11 cellular contexts compared by ENCODE assay signal in genomic region chr16:67235816-67236547, GRCh38. TPM values are rescaled to one million over a fixed set of nuclear protein-coding genes. Genes with fewer than 3 reads are reported as not detected.
DNase-seq lines count a peak whose midpoint lies in the region; ATAC-seq, FAIRE-seq and TF ChIP-seq lines count a peak whose summit lies in the region.
"Had no signal": no experiment of that assay in that cellular context is flagged by ENCODE, and none has a peak within 500 bp of the region (broad histone marks: within the 10 kb centered on the region; RNA-seq: fewer than 3 reads in every experiment).

No MANE protein-coding gene starts in this region.

- no peak overlapping the region for H2BK5ac ChIP-seq in H1 (ENCODE audit: low read depth, low read length)

- no peak overlapping the region for H3K4ac ChIP-seq in H1 (replicated peaks; ENCODE audit: insufficient read length, low read depth, low read length)

- FAIRE-seq in H1 (lab: Jason Lieb, UNC): no peak
- FAIRE-seq: colon had no signal

- CTCF ChIA-PET in H1 (lab: Charles Lee; ENCODE audit: partially characterized antibody): interaction anchor here (0.7 to 4.6 kb wide), 5 partner anchors 9 to 48 kb away, joined by 3 to 23 read pairs (median 4); partner anchors contain the start of genes ELMO3, FHOD1 and TMEM208

- H2BK12ac ChIP-seq in H1 (ENCODE audit: low read depth, low read length): peak overlapping the region; percentile 27; the same call in 1 of the 2 replicates

- no peak overlapping the region for H3K23ac ChIP-seq in H1 (ENCODE audit: insufficient read length)

- no peak overlapping the region for H2BK15ac ChIP-seq in H1 (ENCODE audit: low read length)

- no peaks in the 10 kb centered on the region for H3K23me2 ChIP-seq in H1 (ENCODE audit: low read depth, low read length)

- H3K9me2 ChIP-seq in GM23248 (ENCODE audit: insufficient read depth): no peaks in the 10 kb centered on the region

- no peak overlapping the region for H2BK120ac ChIP-seq in H1 (replicated peaks; ENCODE audit: low read depth, low read length)

- H3K79me2 ChIP-seq in GM23248 (ENCODE audit: insufficient read depth) (peaks cover 11% of the 10 kb centered on the region), H1 (ENCODE audit: control insufficient read depth in 1 of 2, insufficient read depth in 2 of 2, low read length in 2 of 2) (no peaks in the 10 kb centered on the region)

- TF ChIP-seq POLR2A in H1 (IDR thresholded peaks at IDR 0.05; ENCODE audit: control extremely low read depth in 1 of 2, low read depth in 2 of 2, low read length in 2 of 2): no peak

- peaks cover 4% of the 10 kb centered on the region; the same call in 1 of the 2 replicates for H3K79me1 ChIP-seq in H1 (ENCODE audit: low read depth, low read length)

- no peak for TF ChIP-seq CTCF in 22Rv1 (IDR thresholded peaks at IDR 0.05)
- TF ChIP-seq CTCF in H1 (IDR thresholded peaks at IDR 0.05; ENCODE audit: control extremely low read depth in 1 of 3, insufficient read depth in 1 of 3, low read depth in 1 of 3, low read length in 3 of 3): no peak
- no peak for TF ChIP-seq CTCF in lower lobe of right lung (IDR thresholded peaks at IDR 0.05)

- WGBS in GM23248 (ENCODE audit: low coverage in 1 of 2, low lambda C conversion rate in 2 of 2, missing lambda C conversion rate in 2 of 2), 2 experiments: 76 to 87% methylated on average over 16 to 17 of the region's 17 CpGs
- 87% methylated on average over 14 of the region's 17 CpGs; no CpG with 5 or more reads in 1 of the 2 experiments for WGBS in H1 (ENCODE audit: extremely low coverage in 1 of 2, insufficient coverage in 1 of 2, insufficient read length in 1 of 2, insufficient replicate concordance in 2 of 2, low coverage in 1 of 2, low lambda C conversion rate in 2 of 2, missing lambda C conversion rate in 1 of 2), 2 experiments

- H3K27ac ChIP-seq in 22Rv1 (peak overlapping the region; percentile 42), GM23248 (no peak overlapping the region), H1 (ENCODE audit: low read depth, low read length) (no peak overlapping the region), lower lobe of right lung (no peak overlapping the region)
- H3K27ac ChIP-seq: thoracic aorta had no signal

- H3K18ac ChIP-seq in H1 (ENCODE audit: extremely low read depth, low read length): no peak overlapping the region

- H3F3A ChIP-seq in GM23248 (ENCODE audit: insufficient read depth): peaks cover 12% of the 10 kb centered on the region; the same call in 1 of the 2 replicates

- H4K8ac ChIP-seq in H1 (ENCODE audit: extremely low read depth, insufficient read depth, low read length): no peak overlapping the region; the same call in 1 of the 2 replicates

- H3K27me3 ChIP-seq in GM23248 (replicated peaks; ENCODE audit: insufficient read depth) (no peaks in the 10 kb centered on the region), H1 (replicated peaks in 1 of 4; ENCODE audit: control insufficient read depth in 3 of 4, extremely low read depth in 1 of 4, insufficient read depth in 3 of 4, low read length in 3 of 4) (no peaks in the 10 kb centered on the region), lower lobe of right lung (ENCODE audit: low read depth) (no peaks in the 10 kb centered on the region)

- no peaks in the 10 kb centered on the region for H3K36me3 ChIP-seq in GM23248 (ENCODE audit: low read depth)
- peaks cover 11 to 28% (median 20%) of the 10 kb centered on the region in 4 experiments; a peak in 5 of 8 replicates for H3K36me3 ChIP-seq in H1 (ENCODE audit: control insufficient read depth in 2 of 4, insufficient read depth in 4 of 4, low read length in 3 of 4)
- H3K36me3 ChIP-seq in lower lobe of right lung: peaks cover 86% of the 10 kb centered on the region

- H2AFZ ChIP-seq in GM23248 (no peak overlapping the region), H1 (ENCODE audit: low read length) (no peak overlapping the region)

- H3K4me3 ChIP-seq in GM23248: no peak overlapping the region
- no peak overlapping the region for H3K4me3 ChIP-seq in H1 (ENCODE audit: extremely low read depth in 1 of 4, insufficient read depth in 2 of 4, low read depth in 3 of 4, low read length in 4 of 4)
- no peak overlapping the region for H3K4me3 ChIP-seq in lower lobe of right lung
- H3K4me3 ChIP-seq: thoracic aorta had no signal

- no peak for TF ChIP-seq EP300 in H1 (IDR thresholded peaks at IDR 0.05; ENCODE audit: borderline replicate concordance in 1 of 2, low read depth in 2 of 2, low read length in 2 of 2)

- H4K91ac ChIP-seq in H1 (replicated peaks; ENCODE audit: insufficient read length, low read length): no peak overlapping the region

- in situ Hi-C loops in GM23248 (cut with MboI): no loop called here

- H2BK20ac ChIP-seq in H1 (ENCODE audit: low read length): no peak overlapping the region

- no peak overlapping the region for H4K5ac ChIP-seq in H1 (ENCODE audit: insufficient read length, low read depth, low read length)

- intact Hi-C loops in lower lobe of right lung (cut with DNase I): no loop called here

- peaks cover 12% of the 10 kb centered on the region for H3K4me1 ChIP-seq in GM23248 (ENCODE audit: insufficient read depth)
- H3K4me1 ChIP-seq in H1 (replicated peaks in 1 of 4; ENCODE audit: control insufficient read depth in 3 of 4, insufficient read depth in 4 of 4, low read length in 3 of 4): peaks cover 0 to under 1% (median 0%) of the 10 kb centered on the region in 4 experiments; a peak in 3 of 7 replicates
- peaks cover 20% of the 10 kb centered on the region for H3K4me1 ChIP-seq in lower lobe of right lung

- DNase-seq in GM23248: peak; percentile 36
- peak; percentile 15 for DNase-seq in activated CD4-positive, alpha-beta T cell treated with anti-CD3 and anti-CD28 coated beads for 1 hour
- DNase-seq in H1 (ENCODE audit: low read depth in 1 of 2, low spot score in 2 of 2): no peak
- no peak for DNase-seq in kidney tubule cell (ENCODE audit: low spot score)
- no peak for DNase-seq in lower lobe of right lung
- DNase-seq: NCI-H187 treated with DMSO at 0.1 percent for 48 hours had no signal

- no peak overlapping the region for H3K14ac ChIP-seq in H1 (ENCODE audit: insufficient read length)

- H3K4me2 ChIP-seq in GM23248 (ENCODE audit: unreplicated experiment): no peak overlapping the region
- no peak overlapping the region for H3K4me2 ChIP-seq in H1 (ENCODE audit: insufficient read depth in 1 of 2, low read depth in 2 of 2, low read length in 2 of 2)

- POLR2A ChIA-PET in H1 (lab: Charles Lee; ENCODE audit: partially characterized antibody): interaction anchor here (1.4 to 11.2 kb wide), 4 partner anchors 9 to 36 kb away, joined by 3 to 111 read pairs (median 10); partner anchors contain the start of genes FHOD1, SLC9A5 and TMEM208

- H3K9ac ChIP-seq in GM23248: no peak overlapping the region
- no peak overlapping the region for H3K9ac ChIP-seq in H1 (replicated peaks in 1 of 4; ENCODE audit: extremely low read depth in 1 of 4, low read depth in 3 of 4, low read length in 3 of 4)

- H3K56ac ChIP-seq in H1 (replicated peaks; ENCODE audit: insufficient read length, low read depth, low read length): no peak overlapping the region

- ATAC-seq in HG02885 (IDR thresholded peaks at IDR 0.05; ENCODE audit: poor library complexity, unreplicated experiment): no peak
- ATAC-seq in HG02938 (IDR thresholded peaks at IDR 0.05; ENCODE audit: unreplicated experiment): no peak
- no peak for ATAC-seq in lower lobe of right lung

- no peaks in the 10 kb centered on the region for H3K9me3 ChIP-seq in GM23248 (ENCODE audit: low read depth)
- no peaks in the 10 kb centered on the region for H3K9me3 ChIP-seq in H1 (ENCODE audit: insufficient read depth in 2 of 2, low read depth in 1 of 2, low read length in 1 of 2)
- H3K9me3 ChIP-seq in lower lobe of right lung: no peaks in the 10 kb centered on the region
- H3K9me3 ChIP-seq: thoracic aorta had no signal

- H2AK5ac ChIP-seq in H1 (ENCODE audit: low read depth, low read length): 0 out of 2 replicates have a peak overlapping the region, but pooled peaks have one; percentile 75

- H4K20me1 ChIP-seq in GM23248 (ENCODE audit: insufficient read depth) (no peaks in the 10 kb centered on the region), H1 (replicated peaks in 1 of 2; ENCODE audit: control insufficient read depth in 1 of 2, insufficient read depth in 2 of 2, low read length in 2 of 2) (peaks cover 0 to 14% of the 10 kb centered on the region in 2 experiments)

- no peak for TF ChIP-seq RAD21 in H1 (IDR thresholded peaks at IDR 0.05 in 1 of 2, conservative IDR thresholded peaks at IDR 0.05 in 1 of 2; ENCODE audit: low read depth in 2 of 2, low read length in 2 of 2)

RNA-seq across cellular contexts. Expression of gene TMEM208, which starts 9.1 kb away (rescaled TPM):
- 24.9 and 53.8 TPM in 2 replicates for total RNA-seq in GM23248 (2014; rRNA removed; shearing (Covaris generic))
- 97.0 and 98.0 TPM in 2 replicates for polyA plus RNA-seq in GM23248 (2016; fragmentation: Nextera tagmentation; extraction: Ambion mirVana)
- total RNA-seq in H1 (2021; fragmentation: NEBNext Ultra II Directional; extraction: Animal tissue kit (Norgen Biotek cat#: 25700)): 37.7 and 37.9 TPM in 2 replicates
- 93.9 and 100.0 TPM in 2 replicates for polyA plus RNA-seq in H1 (2011; rRNA removed)
- polyA plus RNA-seq in H1 (2011; cell fraction: cytosol; rRNA removed): 76.6 TPM
- 66.5 TPM for polyA plus RNA-seq in H1 (2011; cell fraction: nucleus; rRNA removed)
- 42.9 to 57.2 TPM (median 49.6 TPM) in 4 replicates for polyA plus RNA-seq in H1 (2012, experiment 1 of 2)
- 71.1 TPM for polyA plus RNA-seq in H1 (2012, experiment 2 of 2)
- polyA plus RNA-seq in H1 (2013, experiment 1 of 2): 48.0 TPM
- 59.4 TPM for polyA plus RNA-seq in H1 (2013, experiment 2 of 2)
- polyA minus RNA-seq in H1 (2011; rRNA and poly(A)+ RNA removed): 43.1 and 48.2 TPM in 2 replicates
- polyA minus RNA-seq in H1 (2011; cell fraction: cytosol; rRNA and poly(A)+ RNA removed): 20.2 TPM
- polyA minus RNA-seq in H1 (2011; cell fraction: nucleus; rRNA and poly(A)+ RNA removed): 38.5 TPM
- 33.1 TPM for total RNA-seq in lower lobe of right lung

RNA-seq across cellular contexts. Expression of gene FHOD1, which starts 11.3 kb away (rescaled TPM):
- 14.9 and 24.2 TPM in 2 replicates for total RNA-seq in GM23248 (2014; rRNA removed; shearing (Covaris generic))
- 7.7 and 9.3 TPM in 2 replicates for polyA plus RNA-seq in GM23248 (2016; fragmentation: Nextera tagmentation; extraction: Ambion mirVana)
- 55.4 and 60.7 TPM in 2 replicates for total RNA-seq in H1 (2021; fragmentation: NEBNext Ultra II Directional; extraction: Animal tissue kit (Norgen Biotek cat#: 25700))
- 31.3 and 49.1 TPM in 2 replicates for polyA plus RNA-seq in H1 (2011; rRNA removed)
- polyA plus RNA-seq in H1 (2011; cell fraction: cytosol; rRNA removed): 37.0 TPM
- 265 TPM for polyA plus RNA-seq in H1 (2011; cell fraction: nucleus; rRNA removed)
- 61.4 to 64.9 TPM (median 62.6 TPM) in 4 replicates for polyA plus RNA-seq in H1 (2012, experiment 1 of 2)
- polyA plus RNA-seq in H1 (2012, experiment 2 of 2): 45.5 TPM
- polyA plus RNA-seq in H1 (2013, experiment 1 of 2): 52.4 TPM
- 54.1 TPM for polyA plus RNA-seq in H1 (2013, experiment 2 of 2)
- 16.5 and 38.8 TPM in 2 replicates for polyA minus RNA-seq in H1 (2011; rRNA and poly(A)+ RNA removed)
- polyA minus RNA-seq in H1 (2011; cell fraction: cytosol; rRNA and poly(A)+ RNA removed): 17.6 TPM
- 47.7 TPM for polyA minus RNA-seq in H1 (2011; cell fraction: nucleus; rRNA and poly(A)+ RNA removed)
- total RNA-seq in lower lobe of right lung: 67.7 TPM

RNA-seq across cellular contexts. Expression of gene SLC9A5, which starts 12.8 kb away (rescaled TPM):
- 2.2 and 2.7 TPM in 2 replicates for total RNA-seq in GM23248 (2014; rRNA removed; shearing (Covaris generic))
- polyA plus RNA-seq in GM23248 (2016; fragmentation: Nextera tagmentation; extraction: Ambion mirVana) (2.5 and 2.6 TPM in 2 replicates), H1 (2011; rRNA removed) (8.6 and 11.6 TPM in 2 replicates)
- total RNA-seq in H1 (2021; fragmentation: NEBNext Ultra II Directional; extraction: Animal tissue kit (Norgen Biotek cat#: 25700)): 7.9 and 8.5 TPM in 2 replicates
- polyA plus RNA-seq in H1 (2011; cell fraction: cytosol; rRNA removed): 11.7 TPM
- 63.5 TPM for polyA plus RNA-seq in H1 (2011; cell fraction: nucleus; rRNA removed)
- 7.6 to 12.3 TPM (median 10.6 TPM) in 4 replicates for polyA plus RNA-seq in H1 (2012, experiment 1 of 2)
- 4.7 TPM for polyA plus RNA-seq in H1 (2012, experiment 2 of 2)
- polyA plus RNA-seq in H1 (2013, experiment 1 of 2): 5.2 TPM
- 5.2 TPM for polyA plus RNA-seq in H1 (2013, experiment 2 of 2)
- polyA minus RNA-seq in H1 (2011; rRNA and poly(A)+ RNA removed): 6.3 and 6.7 TPM in 2 replicates
- polyA minus RNA-seq in H1 (2011; cell fraction: cytosol; rRNA and poly(A)+ RNA removed): 3.6 TPM
- 12.6 TPM for polyA minus RNA-seq in H1 (2011; cell fraction: nucleus; rRNA and poly(A)+ RNA removed)
- total RNA-seq in lower lobe of right lung: 2.8 TPM

RNA-seq across cellular contexts. Expression of gene ELMO3, which starts 37.1 kb away (rescaled TPM):
- total RNA-seq in GM23248 (2014; rRNA removed; shearing (Covaris generic)): 1.5 and 1.6 TPM in 2 replicates
- polyA plus RNA-seq in GM23248 (2016; fragmentation: Nextera tagmentation; extraction: Ambion mirVana): 0.10 TPM in 1 of 2 replicates, not detected in the other
- total RNA-seq in H1 (2021; fragmentation: NEBNext Ultra II Directional; extraction: Animal tissue kit (Norgen Biotek cat#: 25700)): 9.2 and 9.6 TPM in 2 replicates
- 10.9 and 14.4 TPM in 2 replicates for polyA plus RNA-seq in H1 (2011; rRNA removed)
- polyA plus RNA-seq in H1 (2011; cell fraction: cytosol; rRNA removed): 15.4 TPM
- 40.6 TPM for polyA plus RNA-seq in H1 (2011; cell fraction: nucleus; rRNA removed)
- polyA plus RNA-seq in H1 (2012, experiment 1 of 2): 6.7 to 11.8 TPM (median 10.8 TPM) in 4 replicates
- polyA plus RNA-seq in H1 (2012, experiment 2 of 2): 9.1 TPM
- 5.2 TPM for polyA plus RNA-seq in H1 (2013, experiment 1 of 2)
- 5.0 TPM for polyA plus RNA-seq in H1 (2013, experiment 2 of 2)
- 4.5 and 7.0 TPM in 2 replicates for polyA minus RNA-seq in H1 (2011; rRNA and poly(A)+ RNA removed)
- 5.1 TPM for polyA minus RNA-seq in H1 (2011; cell fraction: cytosol; rRNA and poly(A)+ RNA removed)
- polyA minus RNA-seq in H1 (2011; cell fraction: nucleus; rRNA and poly(A)+ RNA removed): 6.0 TPM
- 14.9 TPM for total RNA-seq in lower lobe of right lung

RNA-seq across cellular contexts. Expression of gene PLEKHG4, which starts 43.4 kb away (rescaled TPM):
- 24.2 and 38.8 TPM in 2 replicates for total RNA-seq in GM23248 (2014; rRNA removed; shearing (Covaris generic))
- 10.4 and 12.5 TPM in 2 replicates for polyA plus RNA-seq in GM23248 (2016; fragmentation: Nextera tagmentation; extraction: Ambion mirVana)
- total RNA-seq in H1 (2021; fragmentation: NEBNext Ultra II Directional; extraction: Animal tissue kit (Norgen Biotek cat#: 25700)): 7.4 and 7.7 TPM in 2 replicates
- polyA plus RNA-seq in H1 (2011; rRNA removed): 11.1 and 19.8 TPM in 2 replicates
- 11.0 TPM for polyA plus RNA-seq in H1 (2011; cell fraction: cytosol; rRNA removed)
- polyA plus RNA-seq in H1 (2011; cell fraction: nucleus; rRNA removed): 51.8 TPM
- polyA plus RNA-seq in H1 (2012, experiment 1 of 2): 5.7 to 10.4 TPM (median 7.0 TPM) in 4 replicates
- 6.4 TPM for polyA plus RNA-seq in H1 (2012, experiment 2 of 2)
- 6.1 TPM for polyA plus RNA-seq in H1 (2013, experiment 1 of 2)
- 4.0 TPM for polyA plus RNA-seq in H1 (2013, experiment 2 of 2)
- polyA minus RNA-seq in H1 (2011; rRNA and poly(A)+ RNA removed): 6.4 and 9.0 TPM in 2 replicates
- 17.0 TPM for polyA minus RNA-seq in H1 (2011; cell fraction: cytosol; rRNA and poly(A)+ RNA removed)
- polyA minus RNA-seq in H1 (2011; cell fraction: nucleus; rRNA and poly(A)+ RNA removed): 8.1 TPM
- total RNA-seq in lower lobe of right lung: 12.4 TPM

Comparison
In these comparisons a context has a peak if more than half of its experiments do, and no peak if none do; other contexts are left out.
1. DNase-seq: peak in GM23248 (single experiment) and activated CD4-positive, alpha-beta T cell treated with anti-CD3 and anti-CD28 coated beads for 1 hour (single experiment); none in H1 (0 of 2), kidney tubule cell (single experiment) and lower lobe of right lung (single experiment).